In the genomic region with DNA sequence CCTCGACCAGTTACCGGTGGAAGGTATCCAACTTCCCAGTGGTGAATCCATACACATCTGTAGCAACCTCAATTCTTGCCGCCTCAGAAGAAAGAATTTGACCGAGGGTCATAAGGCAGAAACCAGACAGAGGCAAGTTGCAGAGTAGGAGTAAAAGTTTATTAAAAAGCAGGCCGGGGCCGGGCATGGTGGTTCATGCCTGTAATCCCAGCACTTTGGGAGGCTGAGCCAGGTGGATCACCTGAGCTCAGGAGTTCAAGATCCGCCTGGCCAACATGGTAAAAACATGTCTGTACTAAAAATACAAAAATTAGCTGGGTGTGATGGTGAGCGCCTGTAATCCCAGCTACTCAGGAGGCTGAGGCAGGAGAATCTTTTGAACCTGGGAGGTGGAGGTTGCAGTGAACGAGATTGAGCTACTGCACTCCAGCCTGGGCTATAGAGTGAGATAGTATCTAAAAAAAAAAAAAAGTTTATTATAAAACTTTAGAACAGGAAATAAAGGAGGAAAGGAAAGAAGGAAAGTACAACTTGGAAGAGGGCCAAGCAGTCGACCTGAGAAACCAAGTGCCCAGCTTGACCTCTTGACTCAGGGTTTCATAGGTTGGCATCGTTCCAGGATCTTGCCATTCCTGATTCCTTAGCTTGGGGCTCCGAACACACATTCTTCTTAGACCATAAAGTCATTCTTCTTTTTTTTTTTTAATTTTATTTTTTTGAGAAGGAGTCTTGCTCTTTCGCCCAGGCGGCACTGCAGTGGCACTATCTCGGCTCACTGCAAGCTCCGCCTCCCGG, we compare ENCODE assay signal across 1 cellular context.
TF ChIP-seq lines count a peak whose summit lies in the region.

No MANE protein-coding gene starts in this region.

TF ChIP-seq in endothelial cell of umbilical vein, 7 proteins besides CTCF, POLR2A, EP300 and RAD21:
- no peak for TF ChIP-seq JUN (IDR thresholded peaks at IDR 0.05; ENCODE audit: borderline replicate concordance, insufficient read depth, insufficient read length, low read depth)
- TF ChIP-seq MYC (IDR thresholded peaks at IDR 0.05; ENCODE audit: low read depth, low read length) = no peak
- TF ChIP-seq GATA2 (IDR thresholded peaks at IDR 0.05; ENCODE audit: insufficient read depth, insufficient read length, low read depth, low read length) = no peak
- TF ChIP-seq, protein P1, sequence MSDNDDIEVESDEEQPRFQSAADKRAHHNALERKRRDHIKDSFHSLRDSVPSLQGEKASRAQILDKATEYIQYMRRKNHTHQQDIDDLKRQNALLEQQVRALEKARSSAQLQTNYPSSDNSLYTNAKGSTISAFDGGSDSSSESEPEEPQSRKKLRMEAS (IDR thresholded peaks at IDR 0.05; ENCODE audit: insufficient read depth, insufficient read length) = no peak
- no peak for TF ChIP-seq FOS (IDR thresholded peaks at IDR 0.05; ENCODE audit: borderline replicate concordance, insufficient read depth, low read length)
- TF ChIP-seq POLR2AphosphoS5 (IDR thresholded peaks at IDR 0.05; ENCODE audit: insufficient read depth, low read depth, low read length) = no peak
- TF ChIP-seq EZH2 (IDR thresholded peaks at IDR 0.05; ENCODE audit: borderline replicate concordance, low read depth, low read length, severe bottlenecking) = no peak
TF ChIP-seq in endothelial cell of umbilical vein: peak in this region for 0.
